ENCODE assay signal across 8 cellular contexts in genomic region chr9:112174223-112174964, GRCh38. TPM values are rescaled to one million over a fixed set of nuclear protein-coding genes. Genes with fewer than 3 reads are reported as not detected.
A peak's percentile ranks its signal among the peaks of the same experiment; 100 is the strongest.
DNase-seq lines count a peak whose midpoint lies in the region; ATAC-seq lines count a peak whose summit lies in the region.

No MANE protein-coding gene starts in this region.

- WGBS in mesodermal cell (ENCODE audit: insufficient coverage in 2 of 2), 2 experiments, result 9 to 16% methylated on average over 31 to 32 of the region's 42 CpGs

- no peak overlapping the region for H3K27ac ChIP-seq in mesodermal cell (ENCODE audit: low read depth, low read length, severe bottlenecking)

- peaks cover 15% of the 10 kb centered on the region for H3K36me3 Mint-ChIP-seq in activated CD4-positive, alpha-beta T cell treated with anti-CD3 and anti-CD28 coated beads, Interleukin-2, amount 10 ng/mL, durations not matched to agents 24 days and 14 days (ENCODE audit: low read depth)

- peak overlapping the region; percentile 51 for H3K4me3 ChIP-seq in mesodermal cell (ENCODE audit: extremely low read depth, insufficient read depth, low read length, poor library complexity, severe bottlenecking)

- peaks cover 5% of the 10 kb centered on the region for H3K27me3 Mint-ChIP-seq in activated CD4-positive, alpha-beta T cell treated with anti-CD3 and anti-CD28 coated beads, Interleukin-2, amount 10 ng/mL, durations not matched to agents 24 days and 14 days

- no peaks in the 10 kb centered on the region for H3K9me3 ChIP-seq in mesodermal cell (ENCODE audit: control insufficient read depth, low read length)

- peaks cover 16% of the 10 kb centered on the region for H3K4me1 ChIP-seq in mesodermal cell (ENCODE audit: control insufficient read depth, insufficient read depth, low read length, poor library complexity, severe bottlenecking)

- DNase-seq in 8988T (peak; percentile 75), NCI-H2196 treated with DMSO at 0.1 percent for 48 hours (lab: John Stamatoyannopoulos, UW; ENCODE audit: unreplicated experiment) (peak; percentile 29)
- DNase-seq in activated CD4-positive, alpha-beta T cell treated with anti-CD3 and anti-CD28 coated beads, Interleukin-2, amount 10 ng/mL, durations not matched to agents 24 days and 14 days, result peak; percentile 94
- DNase-seq in effector CD4-positive, alpha-beta T cell, result peak; percentile 52
- peak; percentile 72 for DNase-seq in stimulated activated CD8-positive, alpha-beta memory T cell treated with anti-CD3 and anti-CD28 coated beads, Interleukin-4, amount 100 ng/mL, for 24 hours (ENCODE audit: low read depth)

- intact Hi-C loops in activated CD4-positive, alpha-beta T cell treated with anti-CD3 and anti-CD28 coated beads, Interleukin-2, amount 10 ng/mL, durations not matched to agents 24 days and 14 days (cut with micrococcal nuclease), result no loop called here

- H3K36me3 ChIP-seq in mesodermal cell (ENCODE audit: control insufficient read depth, insufficient read depth, low read length), result no peaks in the 10 kb centered on the region

- H3K4me1 Mint-ChIP-seq in activated CD4-positive, alpha-beta T cell treated with anti-CD3 and anti-CD28 coated beads, Interleukin-2, amount 10 ng/mL, durations not matched to agents 24 days and 14 days, result peaks cover 60% of the 10 kb centered on the region

- H3K27ac Mint-ChIP-seq in activated CD4-positive, alpha-beta T cell treated with anti-CD3 and anti-CD28 coated beads, Interleukin-2, amount 10 ng/mL, durations not matched to agents 24 days and 14 days, result peak overlapping the region; percentile 94

- peaks cover 7% of the 10 kb centered on the region for H3K9me3 Mint-ChIP-seq in activated CD4-positive, alpha-beta T cell treated with anti-CD3 and anti-CD28 coated beads, Interleukin-2, amount 10 ng/mL, durations not matched to agents 24 days and 14 days

- peak; percentile 73 for ATAC-seq in GM18517 (IDR thresholded peaks at IDR 0.05; ENCODE audit: unreplicated experiment)
- peak; percentile 86 for ATAC-seq in HG02973 (IDR thresholded peaks at IDR 0.05; ENCODE audit: unreplicated experiment)

- peak overlapping the region; percentile 90 for H3K4me3 Mint-ChIP-seq in activated CD4-positive, alpha-beta T cell treated with anti-CD3 and anti-CD28 coated beads, Interleukin-2, amount 10 ng/mL, durations not matched to agents 24 days and 14 days

RNA-seq across cellular contexts. Expression of gene SUSD1, which starts 0.7 kb away (rescaled TPM):
- total RNA-seq in activated CD4-positive, alpha-beta T cell treated with anti-CD3 and anti-CD28 coated beads, Interleukin-2, amount 10 ng/mL, durations not matched to agents 24 days and 14 days, result 3.4 and 4.8 TPM in 2 replicates
- polyA plus RNA-seq in mesodermal cell (2013, experiment 1 of 2), result 13.1 TPM
- polyA plus RNA-seq in mesodermal cell (2013, experiment 2 of 2), result 9.6 TPM

Comparison
In these comparisons a context has a peak if more than half of its experiments do, and no peak if none do; other contexts are left out.
1. DNase-seq: peak in every context shown above with its lines; median percentile 94 in activated CD4-positive, alpha-beta T cell treated with anti-CD3 and anti-CD28 coated beads, Interleukin-2, amount 10 ng/mL, durations not matched to agents 24 days and 14 days; 75 in 8988T; 72 in stimulated activated CD8-positive, alpha-beta memory T cell treated with anti-CD3 and anti-CD28 coated beads, Interleukin-4, amount 100 ng/mL, for 24 hours; 52 in effector CD4-positive, alpha-beta T cell; 29 in NCI-H2196 treated with DMSO at 0.1 percent for 48 hours.